ENCODE assay signal across 1 cellular context in the genomic region with DNA sequence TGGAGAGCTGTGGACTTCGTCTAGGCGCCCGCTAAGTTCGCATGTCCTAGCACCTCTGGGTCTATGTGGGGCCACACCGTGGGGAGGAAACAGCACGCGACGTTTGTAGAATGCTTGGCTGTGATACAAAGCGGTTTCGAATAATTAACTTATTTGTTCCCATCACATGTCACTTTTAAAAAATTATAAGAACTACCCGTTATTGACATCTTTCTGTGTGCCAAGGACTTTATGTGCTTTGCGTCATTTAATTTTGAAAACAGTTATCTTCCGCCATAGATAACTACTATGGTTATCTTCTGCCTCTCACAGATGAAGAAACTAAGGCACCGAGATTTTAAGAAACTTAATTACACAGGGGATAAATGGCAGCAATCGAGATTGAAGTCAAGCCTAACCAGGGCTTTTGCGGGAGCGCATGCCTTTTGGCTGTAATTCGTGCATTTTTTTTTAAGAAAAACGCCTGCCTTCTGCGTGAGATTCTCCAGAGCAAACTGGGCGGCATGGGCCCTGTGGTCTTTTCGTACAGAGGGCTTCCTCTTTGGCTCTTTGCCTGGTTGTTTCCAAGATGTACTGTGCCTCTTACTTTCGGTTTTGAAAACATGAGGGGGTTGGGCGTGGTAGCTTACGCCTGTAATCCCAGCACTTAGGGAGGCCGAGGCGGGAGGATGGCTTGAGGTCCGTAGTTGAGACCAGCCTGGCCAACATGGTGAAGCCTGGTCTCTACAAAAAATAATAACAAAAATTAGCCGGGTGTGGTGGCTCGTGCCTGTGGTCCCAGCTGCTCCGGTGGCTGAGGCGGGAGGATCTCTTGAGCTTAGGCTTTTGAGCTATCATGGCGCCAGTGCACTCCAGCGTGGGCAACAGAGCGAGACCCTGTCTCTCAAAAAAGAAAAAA.
TF ChIP-seq lines count a peak whose summit lies in the region.

No MANE protein-coding gene starts in this region.

TF ChIP-seq in neural cell, 6 proteins besides CTCF, POLR2A, EP300 and RAD21 (continued from another document):
- TF ChIP-seq, protein P1, sequence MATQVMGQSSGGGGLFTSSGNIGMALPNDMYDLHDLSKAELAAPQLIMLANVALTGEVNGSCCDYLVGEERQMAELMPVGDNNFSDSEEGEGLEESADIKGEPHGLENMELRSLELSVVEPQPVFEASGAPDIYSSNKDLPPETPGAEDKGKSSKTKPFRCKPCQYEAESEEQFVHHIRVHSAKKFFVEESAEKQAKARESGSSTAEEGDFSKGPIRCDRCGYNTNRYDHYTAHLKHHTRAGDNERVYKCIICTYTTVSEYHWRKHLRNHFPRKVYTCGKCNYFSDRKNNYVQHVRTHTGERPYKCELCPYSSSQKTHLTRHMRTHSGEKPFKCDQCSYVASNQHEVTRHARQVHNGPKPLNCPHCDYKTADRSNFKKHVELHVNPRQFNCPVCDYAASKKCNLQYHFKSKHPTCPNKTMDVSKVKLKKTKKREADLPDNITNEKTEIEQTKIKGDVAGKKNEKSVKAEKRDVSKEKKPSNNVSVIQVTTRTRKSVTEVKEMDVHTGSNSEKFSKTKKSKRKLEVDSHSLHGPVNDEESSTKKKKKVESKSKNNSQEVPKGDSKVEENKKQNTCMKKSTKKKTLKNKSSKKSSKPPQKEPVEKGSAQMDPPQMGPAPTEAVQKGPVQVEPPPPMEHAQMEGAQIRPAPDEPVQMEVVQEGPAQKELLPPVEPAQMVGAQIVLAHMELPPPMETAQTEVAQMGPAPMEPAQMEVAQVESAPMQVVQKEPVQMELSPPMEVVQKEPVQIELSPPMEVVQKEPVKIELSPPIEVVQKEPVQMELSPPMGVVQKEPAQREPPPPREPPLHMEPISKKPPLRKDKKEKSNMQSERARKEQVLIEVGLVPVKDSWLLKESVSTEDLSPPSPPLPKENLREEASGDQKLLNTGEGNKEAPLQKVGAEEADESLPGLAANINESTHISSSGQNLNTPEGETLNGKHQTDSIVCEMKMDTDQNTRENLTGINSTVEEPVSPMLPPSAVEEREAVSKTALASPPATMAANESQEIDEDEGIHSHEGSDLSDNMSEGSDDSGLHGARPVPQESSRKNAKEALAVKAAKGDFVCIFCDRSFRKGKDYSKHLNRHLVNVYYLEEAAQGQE (IDR thresholded peaks at IDR 0.05; ENCODE audit: borderline replicate concordance): no peak
- TF ChIP-seq POLR2AphosphoS5 (IDR thresholded peaks at IDR 0.05) (no peak), TAF1 (IDR thresholded peaks at IDR 0.05; ENCODE audit: low read depth) (no peak), EZH2 (IDR thresholded peaks at IDR 0.05; ENCODE audit: borderline replicate concordance, insufficient read depth, low read length, poor library complexity, severe bottlenecking) (no peak), SMC3 (conservative IDR thresholded peaks at IDR 0.05; ENCODE audit: poor library complexity) (no peak)
